2 cellular contexts compared by ENCODE assay signal in the genomic region with DNA sequence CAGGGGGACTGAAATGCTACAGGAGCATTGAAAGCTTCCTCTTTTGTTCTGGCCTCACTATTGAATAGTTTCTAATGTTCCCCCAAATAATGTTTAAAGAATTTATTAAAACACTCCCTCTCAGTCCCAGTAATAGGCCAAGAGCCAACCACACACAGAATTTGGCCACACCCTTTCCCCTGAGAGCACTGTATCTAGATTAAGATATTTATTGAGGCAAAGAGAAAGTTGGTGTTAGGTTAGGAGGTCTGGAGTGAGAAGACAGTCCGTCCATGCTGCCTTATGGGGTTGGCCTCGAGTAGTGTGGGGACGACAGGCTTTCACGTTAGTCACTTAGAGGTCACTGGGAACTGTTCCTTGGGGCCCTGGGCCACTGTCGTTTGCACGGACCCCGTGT.
TF ChIP-seq lines count a peak whose summit lies in the region.

No MANE protein-coding gene starts in this region.

TF ChIP-seq in IMR-90, 13 proteins besides CTCF, POLR2A, EP300 and RAD21:
- TF ChIP-seq, protein P1, sequence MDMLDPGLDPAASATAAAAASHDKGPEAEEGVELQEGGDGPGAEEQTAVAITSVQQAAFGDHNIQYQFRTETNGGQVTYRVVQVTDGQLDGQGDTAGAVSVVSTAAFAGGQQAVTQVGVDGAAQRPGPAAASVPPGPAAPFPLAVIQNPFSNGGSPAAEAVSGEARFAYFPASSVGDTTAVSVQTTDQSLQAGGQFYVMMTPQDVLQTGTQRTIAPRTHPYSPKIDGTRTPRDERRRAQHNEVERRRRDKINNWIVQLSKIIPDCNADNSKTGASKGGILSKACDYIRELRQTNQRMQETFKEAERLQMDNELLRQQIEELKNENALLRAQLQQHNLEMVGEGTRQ (IDR thresholded peaks at IDR 0.05; ENCODE audit: low read depth, low read length): no peak
- TF ChIP-seq NFE2L2 (IDR thresholded peaks at IDR 0.05; ENCODE audit: low read depth, low read length): no peak
- TF ChIP-seq MAZ (IDR thresholded peaks at IDR 0.05; ENCODE audit: borderline replicate concordance, low read depth, low read length): no peak
- no peak for TF ChIP-seq RFX5 (IDR thresholded peaks at IDR 0.05; ENCODE audit: low read depth, low read length)
- TF ChIP-seq, protein P2, sequence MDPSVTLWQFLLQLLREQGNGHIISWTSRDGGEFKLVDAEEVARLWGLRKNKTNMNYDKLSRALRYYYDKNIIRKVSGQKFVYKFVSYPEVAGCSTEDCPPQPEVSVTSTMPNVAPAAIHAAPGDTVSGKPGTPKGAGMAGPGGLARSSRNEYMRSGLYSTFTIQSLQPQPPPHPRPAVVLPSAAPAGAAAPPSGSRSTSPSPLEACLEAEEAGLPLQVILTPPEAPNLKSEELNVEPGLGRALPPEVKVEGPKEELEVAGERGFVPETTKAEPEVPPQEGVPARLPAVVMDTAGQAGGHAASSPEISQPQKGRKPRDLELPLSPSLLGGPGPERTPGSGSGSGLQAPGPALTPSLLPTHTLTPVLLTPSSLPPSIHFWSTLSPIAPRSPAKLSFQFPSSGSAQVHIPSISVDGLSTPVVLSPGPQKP (IDR thresholded peaks at IDR 0.05; ENCODE audit: borderline replicate concordance, low read depth, low read length): no peak
- TF ChIP-seq MXI1 (IDR thresholded peaks at IDR 0.05; ENCODE audit: borderline replicate concordance, low read depth, low read length): no peak
- no peak for TF ChIP-seq CHD1 (IDR thresholded peaks at IDR 0.05; ENCODE audit: low read depth, low read length)
- TF ChIP-seq BHLHE40 (IDR thresholded peaks at IDR 0.05; ENCODE audit: low read depth, low read length): no peak
- TF ChIP-seq RCOR1 (IDR thresholded peaks at IDR 0.05; ENCODE audit: insufficient replicate concordance, low read length): no peak
- no peak for TF ChIP-seq SMC3 (IDR thresholded peaks at IDR 0.05; ENCODE audit: low read depth, low read length)
- no peak for TF ChIP-seq MAFK (IDR thresholded peaks at IDR 0.05; ENCODE audit: low read depth, low read length)
- no peak for TF ChIP-seq FOS (IDR thresholded peaks at IDR 0.05; ENCODE audit: low read depth, low read length)
TF ChIP-seq in IMR-90: peak in this region for 0.

TF ChIP-seq in SK-N-SH treated with all-trans-retinoic acid at 6 μM for 48 hours, 23 proteins besides CTCF, POLR2A, EP300 and RAD21:
- no peak for TF ChIP-seq TCF4 (CRISPR knock-in tag; IDR thresholded peaks at IDR 0.05; ENCODE audit: borderline replicate concordance)
- no peak for TF ChIP-seq ZFP3 (CRISPR knock-in tag; IDR thresholded peaks at IDR 0.05)
- no peak for TF ChIP-seq ZNF70 (CRISPR knock-in tag; IDR thresholded peaks at IDR 0.05)
- TF ChIP-seq ESRRG (CRISPR knock-in tag; IDR thresholded peaks at IDR 0.05): no peak
- TF ChIP-seq ZNF565 (CRISPR knock-in tag; conservative IDR thresholded peaks at IDR 0.05; ENCODE audit: low read depth): no peak
- TF ChIP-seq, protein P3, sequence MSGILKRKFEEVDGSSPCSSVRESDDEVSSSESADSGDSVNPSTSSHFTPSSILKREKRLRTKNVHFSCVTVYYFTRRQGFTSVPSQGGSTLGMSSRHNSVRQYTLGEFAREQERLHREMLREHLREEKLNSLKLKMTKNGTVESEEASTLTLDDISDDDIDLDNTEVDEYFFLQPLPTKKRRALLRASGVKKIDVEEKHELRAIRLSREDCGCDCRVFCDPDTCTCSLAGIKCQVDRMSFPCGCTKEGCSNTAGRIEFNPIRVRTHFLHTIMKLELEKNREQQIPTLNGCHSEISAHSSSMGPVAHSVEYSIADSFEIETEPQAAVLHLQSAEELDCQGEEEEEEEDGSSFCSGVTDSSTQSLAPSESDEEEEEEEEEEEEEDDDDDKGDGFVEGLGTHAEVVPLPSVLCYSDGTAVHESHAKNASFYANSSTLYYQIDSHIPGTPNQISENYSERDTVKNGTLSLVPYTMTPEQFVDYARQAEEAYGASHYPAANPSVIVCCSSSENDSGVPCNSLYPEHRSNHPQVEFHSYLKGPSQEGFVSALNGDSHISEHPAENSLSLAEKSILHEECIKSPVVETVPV (CRISPR knock-in tag; IDR thresholded peaks at IDR 0.05): no peak
- TF ChIP-seq, protein P4, sequence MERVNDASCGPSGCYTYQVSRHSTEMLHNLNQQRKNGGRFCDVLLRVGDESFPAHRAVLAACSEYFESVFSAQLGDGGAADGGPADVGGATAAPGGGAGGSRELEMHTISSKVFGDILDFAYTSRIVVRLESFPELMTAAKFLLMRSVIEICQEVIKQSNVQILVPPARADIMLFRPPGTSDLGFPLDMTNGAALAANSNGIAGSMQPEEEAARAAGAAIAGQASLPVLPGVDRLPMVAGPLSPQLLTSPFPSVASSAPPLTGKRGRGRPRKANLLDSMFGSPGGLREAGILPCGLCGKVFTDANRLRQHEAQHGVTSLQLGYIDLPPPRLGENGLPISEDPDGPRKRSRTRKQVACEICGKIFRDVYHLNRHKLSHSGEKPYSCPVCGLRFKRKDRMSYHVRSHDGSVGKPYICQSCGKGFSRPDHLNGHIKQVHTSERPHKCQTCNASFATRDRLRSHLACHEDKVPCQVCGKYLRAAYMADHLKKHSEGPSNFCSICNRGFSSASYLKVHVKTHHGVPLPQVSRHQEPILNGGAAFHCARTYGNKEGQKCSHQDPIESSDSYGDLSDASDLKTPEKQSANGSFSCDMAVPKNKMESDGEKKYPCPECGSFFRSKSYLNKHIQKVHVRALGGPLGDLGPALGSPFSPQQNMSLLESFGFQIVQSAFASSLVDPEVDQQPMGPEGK (CRISPR knock-in tag; IDR thresholded peaks at IDR 0.05; ENCODE audit: borderline replicate concordance): no peak
- no peak for TF ChIP-seq ZFP30 (CRISPR knock-in tag; IDR thresholded peaks at IDR 0.05)
- TF ChIP-seq, protein P5, sequence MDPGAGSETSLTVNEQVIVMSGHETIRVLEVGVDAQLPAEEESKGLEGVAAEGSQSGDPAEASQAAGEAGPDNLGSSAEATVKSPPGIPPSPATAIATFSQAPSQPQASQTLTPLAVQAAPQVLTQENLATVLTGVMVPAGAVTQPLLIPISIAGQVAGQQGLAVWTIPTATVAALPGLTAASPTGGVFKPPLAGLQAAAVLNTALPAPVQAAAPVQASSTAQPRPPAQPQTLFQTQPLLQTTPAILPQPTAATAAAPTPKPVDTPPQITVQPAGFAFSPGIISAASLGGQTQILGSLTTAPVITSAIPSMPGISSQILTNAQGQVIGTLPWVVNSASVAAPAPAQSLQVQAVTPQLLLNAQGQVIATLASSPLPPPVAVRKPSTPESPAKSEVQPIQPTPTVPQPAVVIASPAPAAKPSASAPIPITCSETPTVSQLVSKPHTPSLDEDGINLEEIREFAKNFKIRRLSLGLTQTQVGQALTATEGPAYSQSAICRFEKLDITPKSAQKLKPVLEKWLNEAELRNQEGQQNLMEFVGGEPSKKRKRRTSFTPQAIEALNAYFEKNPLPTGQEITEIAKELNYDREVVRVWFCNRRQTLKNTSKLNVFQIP (CRISPR knock-in tag; IDR thresholded peaks at IDR 0.05; ENCODE audit: borderline replicate concordance, low read depth): no peak
- TF ChIP-seq, protein P6, sequence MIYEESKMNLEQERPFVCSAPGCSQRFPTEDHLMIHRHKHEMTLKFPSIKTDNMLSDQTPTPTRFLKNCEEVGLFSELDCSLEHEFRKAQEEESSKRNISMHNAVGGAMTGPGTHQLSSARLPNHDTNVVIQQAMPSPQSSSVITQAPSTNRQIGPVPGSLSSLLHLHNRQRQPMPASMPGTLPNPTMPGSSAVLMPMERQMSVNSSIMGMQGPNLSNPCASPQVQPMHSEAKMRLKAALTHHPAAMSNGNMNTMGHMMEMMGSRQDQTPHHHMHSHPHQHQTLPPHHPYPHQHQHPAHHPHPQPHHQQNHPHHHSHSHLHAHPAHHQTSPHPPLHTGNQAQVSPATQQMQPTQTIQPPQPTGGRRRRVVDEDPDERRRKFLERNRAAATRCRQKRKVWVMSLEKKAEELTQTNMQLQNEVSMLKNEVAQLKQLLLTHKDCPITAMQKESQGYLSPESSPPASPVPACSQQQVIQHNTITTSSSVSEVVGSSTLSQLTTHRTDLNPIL (CRISPR knock-in tag; IDR thresholded peaks at IDR 0.05; ENCODE audit: low read depth): no peak
- TF ChIP-seq RARB (CRISPR knock-in tag; IDR thresholded peaks at IDR 0.05): no peak
- no peak for TF ChIP-seq TOX (CRISPR knock-in tag; IDR thresholded peaks at IDR 0.05; ENCODE audit: borderline replicate concordance)
- no peak for TF ChIP-seq ZC3H10 (CRISPR knock-in tag; IDR thresholded peaks at IDR 0.05)
